ENCODE assay signal across 9 cellular contexts in genomic region chr2:118090387-118091139, GRCh38. TPM values are rescaled to one million over a fixed set of nuclear protein-coding genes. Genes with fewer than 3 reads are reported as not detected.
A peak's percentile ranks its signal among the peaks of the same experiment; 100 is the strongest.
DNase-seq lines count a peak whose midpoint lies in the region; ATAC-seq and TF ChIP-seq lines count a peak whose summit lies in the region.
"Had no signal": no experiment of that assay in that cellular context is flagged by ENCODE, and none has a peak within 500 bp of the region (broad histone marks: within the 10 kb centered on the region; RNA-seq: fewer than 3 reads in every experiment).

No MANE protein-coding gene starts in this region.

- peaks cover 17% of the 10 kb centered on the region for H3K4me1 ChIP-seq in osteoblast (ENCODE audit: insufficient read depth, low read length)

- H3K9me3 ChIP-seq in osteoblast (ENCODE audit: low read depth, low read length): no peaks in the 10 kb centered on the region

- peak overlapping the region; percentile 35 for H3K4me3 Mint-ChIP-seq in dendritic cell treated with granulocyte-macrophage colony-stimulating factor and Interleukin-4, amounts not matched to agents 40 ng/mL and 50 ng/mL, for 4 days

- TF ChIP-seq CTCF in GM12864 (IDR thresholded peaks at IDR 0.05; ENCODE audit: low read depth, low read length, missing control alignments) (no peak), NB4 (IDR thresholded peaks at IDR 0.05; ENCODE audit: low read depth, low read length) (no peak), osteoblast (IDR thresholded peaks at IDR 0.05; ENCODE audit: extremely low read depth, low read depth, low read length) (no peak)

- H3K4me1 Mint-ChIP-seq in dendritic cell treated with granulocyte-macrophage colony-stimulating factor and Interleukin-4, amounts not matched to agents 40 ng/mL and 50 ng/mL, for 4 days (ENCODE audit: low read depth): peaks cover 16% of the 10 kb centered on the region

- DNase-seq in GM12864 (ENCODE audit: low read depth) (no peak), NB4 (ENCODE audit: low read depth) (no peak), osteoblast (ENCODE audit: insufficient read length, low spot score, missing footprints) (no peak), hippocampal formation (lab: John Stamatoyannopoulos, UW) (no peak), NCI-H128 (lab: John Stamatoyannopoulos, UW; ENCODE audit: unreplicated experiment) (no peak)
- DNase-seq: central memory CD4-positive, alpha-beta T cell; NCI-H2171 had no signal

- no peaks in the 10 kb centered on the region for H3K27me3 ChIP-seq in osteoblast (ENCODE audit: insufficient read depth, low read length)

- H3K9me3 Mint-ChIP-seq in dendritic cell treated with granulocyte-macrophage colony-stimulating factor and Interleukin-4, amounts not matched to agents 40 ng/mL and 50 ng/mL, for 4 days: no peaks in the 10 kb centered on the region

- peaks cover 15% of the 10 kb centered on the region for H3K36me3 Mint-ChIP-seq in dendritic cell treated with granulocyte-macrophage colony-stimulating factor and Interleukin-4, amounts not matched to agents 40 ng/mL and 50 ng/mL, for 4 days (ENCODE audit: low read depth)

- H3K27ac Mint-ChIP-seq in dendritic cell treated with granulocyte-macrophage colony-stimulating factor and Interleukin-4, amounts not matched to agents 40 ng/mL and 50 ng/mL, for 4 days: no peak overlapping the region

- peak overlapping the region; percentile 84; the same call in 1 of the 2 replicates for H3K4me3 ChIP-seq in GM12864 (ENCODE audit: low read depth, low read length)
- peak overlapping the region; percentile 85 for H3K4me3 ChIP-seq in NB4 (ENCODE audit: low read depth, low read length)
- H3K4me3 ChIP-seq in osteoblast (ENCODE audit: insufficient read depth, low read length): peak overlapping the region; percentile 86

- ATAC-seq in HG02973 (IDR thresholded peaks at IDR 0.05; ENCODE audit: unreplicated experiment): no peak

- intact Hi-C loops in dendritic cell treated with granulocyte-macrophage colony-stimulating factor and Interleukin-4, amounts not matched to agents 40 ng/mL and 50 ng/mL, for 4 days (cut with micrococcal nuclease): no loop called here

- H4K20me1 ChIP-seq in osteoblast (ENCODE audit: insufficient read depth, low read length): peaks cover 15% of the 10 kb centered on the region

- peak overlapping the region; percentile 95 for H3K4me2 ChIP-seq in osteoblast (ENCODE audit: insufficient read depth, low read length)

- H3K79me2 ChIP-seq in osteoblast (ENCODE audit: insufficient read depth, low read length): peaks cover 58% of the 10 kb centered on the region

- no peaks in the 10 kb centered on the region for H3K27me3 Mint-ChIP-seq in dendritic cell treated with granulocyte-macrophage colony-stimulating factor and Interleukin-4, amounts not matched to agents 40 ng/mL and 50 ng/mL, for 4 days

- no peak overlapping the region for H2AFZ ChIP-seq in osteoblast (ENCODE audit: low read length)

- H3K27ac ChIP-seq in osteoblast (ENCODE audit: low read depth, low read length): peak overlapping the region; percentile 71

- TF ChIP-seq POLR2A in NB4 (IDR thresholded peaks at IDR 0.05; ENCODE audit: extremely low read depth, insufficient read length): no peak

- H3K36me3 ChIP-seq in osteoblast (ENCODE audit: insufficient read depth, low read length): no peaks in the 10 kb centered on the region

RNA-seq across cellular contexts. Expression of gene INSIG2, which starts 2.3 kb away (rescaled TPM):
- total RNA-seq in osteoblast: 20.6 and 22.1 TPM in 2 replicates
